Comparison of ENCODE assay signal across 10 cellular contexts in the genomic region with DNA sequence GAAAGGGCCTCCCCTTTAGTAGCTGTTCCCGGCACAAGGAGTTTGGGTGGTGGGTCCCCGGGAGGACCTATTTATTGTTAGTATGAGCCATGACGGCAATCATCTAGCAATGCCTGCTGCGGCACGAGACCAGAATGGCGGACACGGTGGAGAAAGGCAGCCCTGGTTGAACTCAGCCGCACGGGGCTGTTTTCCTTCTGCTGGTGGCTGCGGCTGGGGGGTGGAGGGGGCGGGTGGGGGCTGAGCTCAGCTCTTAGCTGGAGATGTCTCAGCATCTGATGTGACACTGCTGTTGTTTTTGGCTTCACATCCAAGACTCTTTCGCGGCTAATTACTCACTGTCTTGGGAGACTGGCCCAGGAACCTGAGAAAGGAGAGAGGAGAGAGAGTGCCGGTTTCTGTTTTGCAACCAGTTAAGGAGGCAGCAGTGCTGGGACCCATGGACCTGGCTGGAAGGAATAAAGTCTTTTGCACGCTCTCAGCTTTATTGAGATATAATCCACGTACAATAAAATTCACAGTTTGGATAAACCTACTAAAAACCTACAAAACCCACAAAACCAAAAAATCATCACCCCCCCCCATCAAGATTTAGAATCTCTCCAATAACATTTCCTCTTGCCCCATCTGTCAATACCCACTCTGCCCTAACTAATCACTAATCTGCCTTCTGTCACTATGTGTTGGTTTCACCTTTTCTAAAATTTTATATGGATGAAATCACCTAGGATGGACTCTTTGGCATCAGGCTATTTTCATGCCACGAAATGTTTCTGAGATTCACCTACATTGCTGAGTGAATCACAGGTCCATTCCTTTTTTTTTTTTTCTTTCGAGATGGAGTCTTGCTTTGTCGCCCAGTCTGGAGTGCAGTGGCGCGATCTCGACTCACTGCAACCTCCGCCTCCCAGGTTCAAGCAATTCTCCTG.
DNase-seq lines count a peak whose midpoint lies in the region; ATAC-seq and TF ChIP-seq lines count a peak whose summit lies in the region.
"Had no signal": no experiment of that assay in that cellular context is flagged by ENCODE, and none has a peak within 500 bp of the region (broad histone marks: within the 10 kb centered on the region; RNA-seq: fewer than 3 reads in every experiment).

No MANE protein-coding gene starts in this region.

- peak; percentile 55; the same call in 1 of the 2 replicates for ATAC-seq in Panc1
- no peak for ATAC-seq in HG03139 (IDR thresholded peaks at IDR 0.05; ENCODE audit: unreplicated experiment)

- peak overlapping the region; percentile 79 for H3K4me2 ChIP-seq in fibroblast of lung (ENCODE audit: extremely low read depth, insufficient read depth, low read length)

- intact Hi-C loops in Panc1 (cut with micrococcal nuclease; ENCODE audit: unreplicated experiment): no loop called here
- intact Hi-C loops in ovary (cut with DNase I): loop anchor here in 2 of 4 donors (5.0 to 10.0 kb wide), 3 partner anchors 54 to 138 kb away; partner anchors contain the start of gene NEURL1B (in 1 of the 2)

- no peak for TF ChIP-seq POLR2A in ovary (IDR thresholded peaks at IDR 0.05)

- H3K36me3 ChIP-seq in Panc1 (ENCODE audit: control insufficient read depth, insufficient read depth, low read length) (no peaks in the 10 kb centered on the region), fibroblast of lung (ENCODE audit: control insufficient read depth, insufficient read depth, low read length) (no peaks in the 10 kb centered on the region), ovary (no peaks in the 10 kb centered on the region)
- no peaks in the 10 kb centered on the region for H3K36me3 ChIP-seq in effector memory CD4-positive, alpha-beta T cell (ENCODE audit: control insufficient read depth, insufficient read depth, low read length)

- no peak overlapping the region for H3K9ac ChIP-seq in fibroblast of lung (ENCODE audit: insufficient read depth, low read length)

- CTCF ChIA-PET in Panc1 (lab: Charles Lee): no interaction called here

- H3K79me2 ChIP-seq in fibroblast of lung (ENCODE audit: control insufficient read depth, insufficient read depth, low read length): no peaks in the 10 kb centered on the region

- peak overlapping the region; percentile 65 for H2AFZ ChIP-seq in fibroblast of lung (ENCODE audit: low read length)

- H3K27me3 ChIP-seq in Panc1 (ENCODE audit: control insufficient read depth, insufficient read depth, low read length) (no peaks in the 10 kb centered on the region), fibroblast of lung (ENCODE audit: control insufficient read depth, insufficient read depth, low read length) (peaks cover 16% of the 10 kb centered on the region), ovary (no peaks in the 10 kb centered on the region)
- no peaks in the 10 kb centered on the region for H3K27me3 ChIP-seq in effector memory CD4-positive, alpha-beta T cell (replicated peaks; ENCODE audit: control insufficient read depth, insufficient read depth, low read length, poor library complexity, severe bottlenecking)

- H3K4me3 ChIP-seq in AG09309 (ENCODE audit: control insufficient read depth, low read depth, low read length) (peak overlapping the region; percentile 28), Panc1 (ENCODE audit: low read depth in 2 of 2, low read length in 2 of 2) (no peak overlapping the region), fibroblast of lung (replicated peaks in 1 of 4; ENCODE audit: control extremely low read depth in 1 of 4, insufficient read depth in 1 of 4, low read depth in 3 of 4, low read length in 4 of 4) (peak overlapping the region in 3 of 4 experiments; percentile 9 to 49 (median 45)), ovary (peak overlapping the region; percentile 29)
- H3K4me3 ChIP-seq in effector memory CD4-positive, alpha-beta T cell (ENCODE audit: insufficient read depth, low read depth, low read length, poor library complexity, severe bottlenecking): no peak overlapping the region

- in situ Hi-C loops in Panc1 (cut with HindIII; ENCODE audit: low pct_unique_long_range_greater_than_20kb, low sequenced_read_pairs): no loop called here

- H3K4me1 ChIP-seq in Panc1 (ENCODE audit: control insufficient read depth, insufficient read depth, low read length) (no peaks in the 10 kb centered on the region), fibroblast of lung (ENCODE audit: control insufficient read depth, extremely low read depth, insufficient read depth, low read length) (peaks cover 5% of the 10 kb centered on the region), ovary (ENCODE audit: insufficient read depth) (peaks cover 24% of the 10 kb centered on the region)
- no peaks in the 10 kb centered on the region for H3K4me1 ChIP-seq in effector memory CD4-positive, alpha-beta T cell (ENCODE audit: control insufficient read depth, insufficient read depth, low read length, poor library complexity, severe bottlenecking)

- no peaks in the 10 kb centered on the region for H4K20me1 ChIP-seq in fibroblast of lung (ENCODE audit: control insufficient read depth, extremely low read depth, insufficient read depth, low read length)

- DNase-seq in AG09309 (ENCODE audit: low read depth) (peak; percentile 54), Panc1 (ENCODE audit: low read depth, low spot score) (no peak), fibroblast of lung (ENCODE audit: low read depth in 2 of 2) (peak; percentile 95), ovary (peak; percentile 85 to 93 (median 87)), SK-N-DZ (ENCODE audit: low spot score) (no peak), NOMO-1 treated with DMSO at 0.1 percent for 48 hours (lab: John Stamatoyannopoulos, UW; ENCODE audit: unreplicated experiment) (no peak)
- DNase-seq in effector memory CD4-positive, alpha-beta T cell: no peak
- DNase-seq: CD8-positive, alpha-beta memory T cell; NCI-H1436 treated with DMSO at 0.1 percent for 48 hours had no signal

- H3K9me3 ChIP-seq in Panc1 (ENCODE audit: control insufficient read depth, insufficient read depth, low read depth, low read length) (no peaks in the 10 kb centered on the region), fibroblast of lung (ENCODE audit: control insufficient read depth, insufficient read depth, low read depth, low read length) (no peaks in the 10 kb centered on the region), ovary (no peaks in the 10 kb centered on the region)
- no peaks in the 10 kb centered on the region for H3K9me3 ChIP-seq in effector memory CD4-positive, alpha-beta T cell (ENCODE audit: control insufficient read depth, low read length)

- no TSS peak for BruUV-seq in Panc1 (replicated peaks; lab: Mats Ljungman, UMichigan)

- TF ChIP-seq EP300 in ovary (IDR thresholded peaks at IDR 0.05): no peak

- no peak for TF ChIP-seq CTCF in AG09309 (IDR thresholded peaks at IDR 0.05; ENCODE audit: control insufficient read depth, insufficient read depth, low read depth, low read length, missing control alignments)
- no peak for TF ChIP-seq CTCF in Panc1 (IDR thresholded peaks at IDR 0.05)
- TF ChIP-seq CTCF in fibroblast of lung (conservative IDR thresholded peaks at IDR 0.05 in 1 of 2, IDR thresholded peaks at IDR 0.05 in 1 of 2; ENCODE audit: low read depth in 1 of 2, low read length in 2 of 2): no peak
- no peak for TF ChIP-seq CTCF in ovary (IDR thresholded peaks at IDR 0.05)

- WGBS in ovary, 3 donors: 27 to 35% (median 32%) methylated on average over 23 of the region's 23 CpGs

- POLR2A ChIA-PET in Panc1 (lab: Charles Lee): interaction anchor here (0.7 kb wide), 1 partner anchor 22 kb away, joined by 8 read pairs; no protein-coding TSS in a partner anchor

- H3K27ac ChIP-seq in Panc1 (ENCODE audit: low read length): no peak overlapping the region
- H3K27ac ChIP-seq in fibroblast of lung (ENCODE audit: insufficient read depth, low read length): no peak overlapping the region
- peak overlapping the region; percentile 16 to 70 for H3K27ac ChIP-seq in ovary
- H3K27ac ChIP-seq in effector memory CD4-positive, alpha-beta T cell (ENCODE audit: insufficient read depth, low read length, poor library complexity, severe bottlenecking): no peak overlapping the region

Comparison
In these comparisons a context has a peak if more than half of its experiments do, and no peak if none do; other contexts are left out.
1. DNase-seq: peak in AG09309 (single experiment), fibroblast of lung (2 of 2) and ovary (5 of 5); none in Panc1 (single experiment), SK-N-DZ (single experiment), effector memory CD4-positive, alpha-beta T cell (0 of 3) and NOMO-1 treated with DMSO at 0.1 percent for 48 hours (single experiment).
2. H3K4me3 ChIP-seq: peak in AG09309 (single experiment), fibroblast of lung (3 of 4) and ovary (single experiment); none in Panc1 (0 of 2) and effector memory CD4-positive, alpha-beta T cell (single experiment).
3. H3K27ac ChIP-seq: peak in ovary (2 of 2); none in Panc1 (single experiment), fibroblast of lung (single experiment) and effector memory CD4-positive, alpha-beta T cell (single experiment).